In genomic region chr11:125242141-125242780, GRCh38 we compare ENCODE assay signal across 23 cellular contexts.
"Had no signal": no experiment of that assay in that cellular context is flagged by ENCODE, and none has a peak within 500 bp of the region (broad histone marks: within the 10 kb centered on the region; RNA-seq: fewer than 3 reads in every experiment).

No MANE protein-coding gene starts in this region.

- H3K4me3 Mint-ChIP-seq: effector memory CD8-positive, alpha-beta T cell; naive thymus-derived CD4-positive, alpha-beta T cell; stimulated activated naive B cell treated with anti-CD40 and anti-IgM and Interleukin-4, amounts not matched to agents 10 μg/mL and 1 μg/mL and 100 μg/mL, for 72 hours; stimulated activated naive CD8-positive, alpha-beta T cell treated with anti-CD3 and anti-CD28 coated beads, Interleukin-15, amount 100 ng/mL, for 72 hours had no signal

- H3K27ac Mint-ChIP-seq: effector memory CD8-positive, alpha-beta T cell; naive thymus-derived CD4-positive, alpha-beta T cell; stimulated activated naive B cell treated with anti-CD40 and anti-IgM and Interleukin-4, amounts not matched to agents 10 μg/mL and 1 μg/mL and 100 μg/mL, for 72 hours; stimulated activated naive CD8-positive, alpha-beta T cell treated with anti-CD3 and anti-CD28 coated beads, Interleukin-15, amount 100 ng/mL, for 72 hours had no signal

- H3K36me3 Mint-ChIP-seq: naive thymus-derived CD4-positive, alpha-beta T cell; stimulated activated naive B cell treated with anti-CD40 and anti-IgM and Interleukin-4, amounts not matched to agents 10 μg/mL and 1 μg/mL and 100 μg/mL, for 72 hours had no signal

- H3K27ac ChIP-seq: coronary artery, gastrocnemius medialis, left lung, psoas muscle, sigmoid colon, suprapubic skin, transverse colon, vagina had no signal

- FAIRE-seq: endometrium, keratinocyte had no signal

- H3K9me3 Mint-ChIP-seq: effector memory CD8-positive, alpha-beta T cell; stimulated activated naive CD8-positive, alpha-beta T cell treated with anti-CD3 and anti-CD28 coated beads, Interleukin-15, amount 100 ng/mL, for 72 hours had no signal

- H3K4me3 ChIP-seq: coronary artery, gastrocnemius medialis, left lung, psoas muscle, sigmoid colon, suprapubic skin, transverse colon, vagina had no signal

- H3K4me1 Mint-ChIP-seq: naive thymus-derived CD4-positive, alpha-beta T cell; stimulated activated naive B cell treated with anti-CD40 and anti-IgM and Interleukin-4, amounts not matched to agents 10 μg/mL and 1 μg/mL and 100 μg/mL, for 72 hours; stimulated activated naive CD8-positive, alpha-beta T cell treated with anti-CD3 and anti-CD28 coated beads, Interleukin-15, amount 100 ng/mL, for 72 hours had no signal

- DNase-seq: central memory CD4-positive, alpha-beta T cell; dermis blood vessel endothelial cell; effector memory CD8-positive, alpha-beta T cell; foreskin fibroblast; gastrocnemius medialis; head of caudate nucleus; left lung; mesenchymal stem cell; midbrain; naive thymus-derived CD4-positive, alpha-beta T cell; psoas muscle; right cardiac atrium; sigmoid colon; stimulated activated CD4-positive, alpha-beta T cell treated with anti-CD3 and anti-CD28 coated beads, Interleukin-15, amount 100 ng/mL, for 24 hours; stimulated activated CD4-positive, alpha-beta T cell treated with anti-CD3 and anti-CD28 coated beads, Interleukin-2, amount 100 ng/mL, for 48 hours; stimulated activated naive B cell treated with anti-CD40 and anti-IgM and Interleukin-4, amounts not matched to agents 10 μg/mL and 1 μg/mL and 100 μg/mL, for 72 hours; stimulated activated naive CD8-positive, alpha-beta T cell treated with anti-CD3 and anti-CD28 coated beads, Interleukin-15, amount 100 ng/mL, for 72 hours; transverse colon had no signal

- ATAC-seq: effector memory CD8-positive, alpha-beta T cell; gastrocnemius medialis; left lung; naive thymus-derived CD4-positive, alpha-beta T cell; psoas muscle; right cardiac atrium; stimulated activated naive B cell treated with anti-CD40 and anti-IgM and Interleukin-4, amounts not matched to agents 10 μg/mL and 1 μg/mL and 100 μg/mL, for 72 hours; stimulated activated naive CD8-positive, alpha-beta T cell treated with anti-CD3 and anti-CD28 coated beads, Interleukin-15, amount 100 ng/mL, for 72 hours had no signal

- H3K36me3 ChIP-seq: gastrocnemius medialis, left lung, sigmoid colon, suprapubic skin, transverse colon, vagina had no signal

- H3K9me3 ChIP-seq: gastrocnemius medialis, left lung, psoas muscle, sigmoid colon, suprapubic skin, transverse colon, vagina had no signal

- H3K4me1 ChIP-seq: gastrocnemius medialis, left lung, psoas muscle, sigmoid colon, suprapubic skin, transverse colon, vagina had no signal

- H3K27me3 ChIP-seq: gastrocnemius medialis, sigmoid colon, suprapubic skin, transverse colon, vagina had no signal
